11 cellular contexts compared by ENCODE assay signal in genomic region chr11:125069796-125070195, GRCh38. TPM values are rescaled to one million over a fixed set of nuclear protein-coding genes. Genes with fewer than 3 reads are reported as not detected.
DNase-seq lines count a peak whose midpoint lies in the region; ATAC-seq and TF ChIP-seq lines count a peak whose summit lies in the region.
"Had no signal": no experiment of that assay in that cellular context is flagged by ENCODE, and none has a peak within 500 bp of the region (broad histone marks: within the 10 kb centered on the region; RNA-seq: fewer than 3 reads in every experiment).

No MANE protein-coding gene starts in this region.

- H3K4me2 ChIP-seq in PC-9, result peak overlapping the region; percentile 70

- peak overlapping the region; percentile 75 for H3K27ac ChIP-seq in PC-9
- peak overlapping the region in 3 of 4 donors; percentile 41 to 62 (median 51) for H3K27ac ChIP-seq in gastroesophageal sphincter
- peak overlapping the region; percentile 11 for H3K27ac ChIP-seq in subcutaneous abdominal adipose tissue (ENCODE audit: low read depth, low read length)

- WGBS in gastroesophageal sphincter (ENCODE audit: low coverage in 1 of 2), 2 donors, result 58% methylated on average over 2 of the region's 5 CpGs; no CpG with 5 or more reads in 1 of the 2 donors

- intact Hi-C loops in PC-9 (cut with micrococcal nuclease; ENCODE audit: unreplicated experiment), result no loop called here

- H2AFZ ChIP-seq in PC-9, result no peak overlapping the region

- peaks cover 28% of the 10 kb centered on the region for H3F3A ChIP-seq in PC-9 (ENCODE audit: insufficient read depth, low read depth)

- H3K4me3 ChIP-seq in PC-9 (no peak overlapping the region), gastroesophageal sphincter (no peak overlapping the region), subcutaneous abdominal adipose tissue (ENCODE audit: low read depth in 1 of 5, low read length in 5 of 5) (no peak overlapping the region)
- H3K4me3 ChIP-seq: ascending aorta had no signal

- TF ChIP-seq POLR2A in GM18526 (IDR thresholded peaks at IDR 0.05; ENCODE audit: extremely low read depth, insufficient read length), result peak; percentile 24
- TF ChIP-seq POLR2A in gastroesophageal sphincter (IDR thresholded peaks at IDR 0.05), result no peak

- H3K36me3 ChIP-seq in PC-9 (ENCODE audit: low read depth) (no peaks in the 10 kb centered on the region), gastroesophageal sphincter (no peaks in the 10 kb centered on the region), subcutaneous abdominal adipose tissue (ENCODE audit: control insufficient read depth in 5 of 5, insufficient read depth in 5 of 5, low read length in 5 of 5) (no peaks in the 10 kb centered on the region)
- H3K36me3 ChIP-seq: ascending aorta had no signal

- peak in 1 of 2 experiments; percentile 55 for DNase-seq in PC-9
- DNase-seq in kidney glomerular epithelial cell (lab: John Stamatoyannopoulos, UW), result no peak
- no peak for DNase-seq in stimulated activated CD4-positive, alpha-beta T cell treated with anti-CD3 and anti-CD28 coated beads, Interleukin-4, amount 100 ng/mL, for 24 hours
- no peak for DNase-seq in NCI-H69 (lab: John Stamatoyannopoulos, UW)
- no peak for DNase-seq in DMS153 treated with DMSO at 0.1 percent for 48 hours (lab: John Stamatoyannopoulos, UW; ENCODE audit: unreplicated experiment)
- DNase-seq: NCI-H526 treated with DMSO at 0.1 percent for 48 hours; stimulated activated naive CD4-positive, alpha-beta T cell had no signal

- TF ChIP-seq EP300 in gastroesophageal sphincter (IDR thresholded peaks at IDR 0.05), result no peak

- H3K4me1 ChIP-seq in PC-9 (replicated peaks; ENCODE audit: insufficient read depth) (peaks cover 43% of the 10 kb centered on the region), gastroesophageal sphincter (peaks cover 0 to 13% (median 3%) of the 10 kb centered on the region in 3 donors), subcutaneous abdominal adipose tissue (ENCODE audit: control insufficient read depth in 5 of 5, insufficient read depth in 5 of 5, low read length in 5 of 5) (peaks cover 4 to 43% (median 15%) of the 10 kb centered on the region in 5 donors)
- H3K4me1 ChIP-seq: ascending aorta had no signal

- peak overlapping the region in 3 of 5 donors; percentile 5 to 21 (median 7) for H3K9ac ChIP-seq in subcutaneous abdominal adipose tissue (ENCODE audit: low read length in 5 of 5)

- TF ChIP-seq CTCF in PC-9 (conservative IDR thresholded peaks at IDR 0.05) (no peak), gastroesophageal sphincter (IDR thresholded peaks at IDR 0.05) (no peak)

- H3K27me3 ChIP-seq in PC-9 (ENCODE audit: insufficient read depth, low read depth) (no peaks in the 10 kb centered on the region), gastroesophageal sphincter (peaks cover 56% of the 10 kb centered on the region), subcutaneous abdominal adipose tissue (ENCODE audit: control insufficient read depth in 5 of 5, insufficient read depth in 4 of 5, low read length in 5 of 5) (peaks cover 0 to 9% (median 5%) of the 10 kb centered on the region in 5 donors)
- H3K27me3 ChIP-seq: ascending aorta had no signal

- H3K79me2 ChIP-seq in PC-9 (ENCODE audit: low read depth), result peaks cover 17% of the 10 kb centered on the region

- no TSS peak for BruUV-seq in PC-9 (replicated peaks; lab: Mats Ljungman, UMichigan)

- POLR2A ChIA-PET in PC-9 (lab: Charles Lee; ENCODE audit: unreplicated experiment), result interaction anchor here (0.6 kb wide), 1 partner anchor 9 kb away, joined by 3 read pairs; no protein-coding TSS in a partner anchor

- CTCF ChIA-PET in PC-9 (lab: Charles Lee), result interaction anchor here (0.7 to 1.3 kb wide), 2 partner anchors 9 to 284 kb away, joined by 3 to 10 read pairs; no protein-coding TSS in a partner anchor

- no peak for ATAC-seq in gastroesophageal sphincter

- H3K9me3 ChIP-seq in PC-9 (ENCODE audit: insufficient read depth, low read depth), result no peaks in the 10 kb centered on the region
- H3K9me3 ChIP-seq in gastroesophageal sphincter, result no peaks in the 10 kb centered on the region
- H3K9me3 ChIP-seq in subcutaneous abdominal adipose tissue (ENCODE audit: control insufficient read depth in 5 of 5, low read length in 5 of 5), result no peaks in the 10 kb centered on the region
- H3K9me3 ChIP-seq: ascending aorta had no signal

- H3K9me2 ChIP-seq in PC-9 (ENCODE audit: insufficient read depth), result no peaks in the 10 kb centered on the region

- H4K20me1 ChIP-seq in PC-9 (ENCODE audit: insufficient read depth), result no peaks in the 10 kb centered on the region

RNA-seq across cellular contexts. Expression of gene SLC37A2, which starts 6.7 kb away (rescaled TPM):
- 14.6 and 24.0 TPM in 2 replicates for total RNA-seq in PC-9 (2021)
- total RNA-seq in gastroesophageal sphincter, result 1 to 10 TPM; 3.4 to 8.6 (median 6.6) TPM

RNA-seq across cellular contexts. Expression of gene TMEM218, which starts 41.6 kb away (rescaled TPM):
- total RNA-seq in PC-9 (2021) (16.4 and 20.5 TPM in 2 replicates), gastroesophageal sphincter (10 to 100 TPM; 14.7 to 20.0 (median 17.3) TPM)

Comparison
In these comparisons a context has a peak if more than half of its experiments do, and no peak if none do; other contexts are left out.
1. H3K27ac ChIP-seq: peak in every context shown above with its lines; median percentile 75 in PC-9; 51 in gastroesophageal sphincter; 11 in subcutaneous abdominal adipose tissue.